In genomic region chr5:172451771-172452197, GRCh38 we compare ENCODE assay signal across 11 cellular contexts. TPM values are rescaled to one million over a fixed set of nuclear protein-coding genes. Genes with fewer than 3 reads are reported as not detected.
DNase-seq lines count a peak whose midpoint lies in the region; ATAC-seq, FAIRE-seq and TF ChIP-seq lines count a peak whose summit lies in the region.
"Had no signal": no experiment of that assay in that cellular context is flagged by ENCODE, and none has a peak within 500 bp of the region (broad histone marks: within the 10 kb centered on the region; RNA-seq: fewer than 3 reads in every experiment).

No MANE protein-coding gene starts in this region.

- DNase-seq in activated T-cell treated with anti-CD3 and anti-CD28 coated beads, Interleukin-2, amount 50 U/mL, for 4 hours = no peak
- no peak for DNase-seq in activated T-cell treated with anti-CD3 and anti-CD28 coated beads, Interleukin-2, amount 50 U/mL, for 24 hours
- DNase-seq in body of pancreas (peak in 2 of 4 donors; percentile 54 to 59), HepG2 (ENCODE audit: low spot score) (peak; percentile 51)
- no peak for DNase-seq in effector CD4-positive, alpha-beta T cell
- DNase-seq in stimulated activated naive CD4-positive, alpha-beta T cell treated with Interleukin-2 at 50 U/mL for 16 hours (lab: John Stamatoyannopoulos, UW) = no peak
- DNase-seq: amniotic stem cell, right lobe of liver had no signal

- H3K4me1 ChIP-seq in body of pancreas (peaks cover 38% of the 10 kb centered on the region), HepG2 (ENCODE audit: insufficient read depth, low read length) (peaks cover 45% of the 10 kb centered on the region), thymus (ENCODE audit: control insufficient read depth, insufficient read depth, low read length) (peaks cover 4% of the 10 kb centered on the region)
- H3K4me1 ChIP-seq: right lobe of liver had no signal

- H3K4me3 Mint-ChIP-seq in activated T-cell treated with anti-CD3 and anti-CD28 coated beads, Interleukin-2, amount 50 U/mL, for 4 hours = no peak overlapping the region
- no peak overlapping the region for H3K4me3 Mint-ChIP-seq in activated T-cell treated with anti-CD3 and anti-CD28 coated beads, Interleukin-2, amount 50 U/mL, for 24 hours

- in situ Hi-C loops in HepG2 (cut with HindIII; ENCODE audit: extremely low pct_ligation_motif_present, low pct_unique_long_range_greater_than_20kb) = loop anchor here (5.0 kb wide), 1 partner anchor 34 kb away; no protein-coding TSS in a partner anchor

- POLR2A ChIA-PET in HepG2 (lab: Yijun Ruan, JAX) = no interaction called here

- H3K27me3 ChIP-seq in body of pancreas (no peaks in the 10 kb centered on the region), HepG2 (ENCODE audit: control insufficient read depth in 1 of 2, insufficient read depth in 2 of 2, low read length in 2 of 2) (no peaks in the 10 kb centered on the region; a peak in 1 of 5 replicates), thymus (ENCODE audit: control insufficient read depth, insufficient read depth) (peaks cover 16% of the 10 kb centered on the region)
- H3K27me3 ChIP-seq: right lobe of liver had no signal

- FAIRE-seq in HepG2 (lab: Jason Lieb, UNC) = no peak

- 82 to 97% methylated on average over 3 of the region's 3 CpGs for WGBS in body of pancreas, 2 donors
- WGBS in HepG2 (ENCODE audit: low lambda C conversion rate) = 100% methylated on average over 1 of the region's 3 CpGs
- WGBS in thymus = 97% methylated on average over 3 of the region's 3 CpGs

- peaks cover 8% of the 10 kb centered on the region for H4K20me1 ChIP-seq in HepG2 (ENCODE audit: insufficient read depth, low read length)

- H3K79me2 ChIP-seq in HepG2 (ENCODE audit: insufficient read depth, low read length) = peaks cover 2% of the 10 kb centered on the region

- H3K9me3 ChIP-seq in body of pancreas (no peaks in the 10 kb centered on the region), HepG2 (ENCODE audit: low read length) (no peaks in the 10 kb centered on the region), thymus (ENCODE audit: control insufficient read depth) (no peaks in the 10 kb centered on the region)
- H3K9me3 ChIP-seq: right lobe of liver had no signal

- TF ChIP-seq EP300 in HepG2 (IDR thresholded peaks at IDR 0.05; ENCODE audit: low read depth in 2 of 2, low read length in 2 of 2) (no peak), HepG2 (CRISPR knock-in tag; IDR thresholded peaks at IDR 0.05; ENCODE audit: borderline replicate concordance) (no peak)

- TF ChIP-seq CTCF in body of pancreas (IDR thresholded peaks at IDR 0.05) = no peak
- TF ChIP-seq CTCF in HepG2 (CRISPR knock-in tag; IDR thresholded peaks at IDR 0.05) = no peak

- H3K4me2 ChIP-seq in HepG2 (ENCODE audit: low read depth, low read length) = no peak overlapping the region

- ATAC-seq in activated T-cell treated with anti-CD3 and anti-CD28 coated beads, Interleukin-2, amount 50 U/mL, for 4 hours = peak; percentile 16 to 32
- ATAC-seq in body of pancreas (no peak), HepG2 (no peak), HG03521 (IDR thresholded peaks at IDR 0.05; ENCODE audit: unreplicated experiment) (no peak)

- no peak for TF ChIP-seq RAD21 in HepG2 (CRISPR knock-in tag; IDR thresholded peaks at IDR 0.05)

- CTCF ChIA-PET in HepG2 (lab: Yijun Ruan, JAX; ENCODE audit: low intra/inter-chr PET ratio, low total read pairs) = no interaction called here

- no peak overlapping the region for H3K4me3 ChIP-seq in body of pancreas
- no peak overlapping the region for H3K4me3 ChIP-seq in HepG2 (replicated peaks in 1 of 3; ENCODE audit: insufficient read depth in 1 of 3, low read depth in 2 of 3, low read length in 3 of 3)
- H3K4me3 ChIP-seq in thymus (ENCODE audit: low read length) = no peak overlapping the region
- H3K4me3 ChIP-seq: right lobe of liver had no signal

- H3K27ac ChIP-seq in body of pancreas (peak overlapping the region in 3 of 4 donors; percentile 63 to 84 (median 74)), HepG2 (ENCODE audit: extremely low read length, insufficient read depth, low read length) (no peak overlapping the region), thymus (ENCODE audit: low read depth) (peak overlapping the region; percentile 25)
- H3K27ac ChIP-seq: right lobe of liver had no signal

- no peaks in the 10 kb centered on the region for H3K36me3 Mint-ChIP-seq in activated T-cell treated with anti-CD3 and anti-CD28 coated beads, Interleukin-2, amount 50 U/mL, for 4 hours (ENCODE audit: insufficient read depth)
- no peaks in the 10 kb centered on the region for H3K36me3 Mint-ChIP-seq in activated T-cell treated with anti-CD3 and anti-CD28 coated beads, Interleukin-2, amount 50 U/mL, for 24 hours (ENCODE audit: low read depth)
- H3K36me3 Mint-ChIP-seq: CD4-positive, CD25-positive, alpha-beta regulatory T cell had no signal

- intact Hi-C loops in body of pancreas (cut with DNase I) = no loop called here
- intact Hi-C loops in HepG2 (cut with micrococcal nuclease; ENCODE audit: unreplicated experiment) = loop anchor here (1.0 to 5.0 kb wide), 2 partner anchors 36 to 159 kb away; no protein-coding TSS in a partner anchor

- no peak overlapping the region for H2AFZ ChIP-seq in HepG2 (ENCODE audit: low read length)

- peaks cover 38% of the 10 kb centered on the region for H3K27me3 Mint-ChIP-seq in activated T-cell treated with anti-CD3 and anti-CD28 coated beads, Interleukin-2, amount 50 U/mL, for 4 hours (ENCODE audit: low read depth)
- peaks cover 73% of the 10 kb centered on the region for H3K27me3 Mint-ChIP-seq in activated T-cell treated with anti-CD3 and anti-CD28 coated beads, Interleukin-2, amount 50 U/mL, for 24 hours

- no peak overlapping the region for H3K9ac ChIP-seq in HepG2 (ENCODE audit: insufficient read depth, low read depth, low read length)

- H3K9me3 Mint-ChIP-seq in activated T-cell treated with anti-CD3 and anti-CD28 coated beads, Interleukin-2, amount 50 U/mL, for 4 hours = no peaks in the 10 kb centered on the region
- no peaks in the 10 kb centered on the region for H3K9me3 Mint-ChIP-seq in activated T-cell treated with anti-CD3 and anti-CD28 coated beads, Interleukin-2, amount 50 U/mL, for 24 hours

- TF ChIP-seq POLR2A in body of pancreas (IDR thresholded peaks at IDR 0.05) (no peak), HepG2 (IDR thresholded peaks at IDR 0.05; ENCODE audit: insufficient read depth in 1 of 2, low read depth in 2 of 2, low read length in 2 of 2) (no peak)

- no peak overlapping the region for H3K27ac Mint-ChIP-seq in activated T-cell treated with anti-CD3 and anti-CD28 coated beads, Interleukin-2, amount 50 U/mL, for 24 hours
- H3K27ac Mint-ChIP-seq: CD4-positive, CD25-positive, alpha-beta regulatory T cell had no signal

- no peaks in the 10 kb centered on the region for H3K36me3 ChIP-seq in body of pancreas (replicated peaks in 1 of 2; ENCODE audit: insufficient read depth in 1 of 2, low read depth in 2 of 2)
- no peaks in the 10 kb centered on the region for H3K36me3 ChIP-seq in HepG2 (replicated peaks in 1 of 2; ENCODE audit: control insufficient read depth in 1 of 2, insufficient read depth in 2 of 2, low read length in 2 of 2)
- H3K36me3 ChIP-seq in thymus (ENCODE audit: control insufficient read depth, insufficient read depth) = no peaks in the 10 kb centered on the region
- H3K36me3 ChIP-seq: right lobe of liver had no signal

- H3K4me1 Mint-ChIP-seq in activated T-cell treated with anti-CD3 and anti-CD28 coated beads, Interleukin-2, amount 50 U/mL, for 4 hours (ENCODE audit: low read depth) = peaks cover 18% of the 10 kb centered on the region
- peaks cover 9% of the 10 kb centered on the region for H3K4me1 Mint-ChIP-seq in activated T-cell treated with anti-CD3 and anti-CD28 coated beads, Interleukin-2, amount 50 U/mL, for 24 hours (ENCODE audit: low read depth)

- BruUV-seq in HepG2 (replicated peaks; lab: Mats Ljungman, UMichigan) = no TSS peak

TF ChIP-seq in HepG2, 621 proteins besides CTCF, POLR2A, EP300 and RAD21:
- TF ChIP-seq ZNF768 (CRISPR knock-in tag; IDR thresholded peaks at IDR 0.05) (0 out of 2 replicates have a peak, but pooled peaks have one; percentile 11), ZNF629 (CRISPR knock-in tag; conservative IDR thresholded peaks at IDR 0.05) (peak; percentile 69), AKAP8 (CRISPR knock-in tag; IDR thresholded peaks at IDR 0.05) (no peak)

RNA-seq across cellular contexts. Expression of gene SH3PXD2B, which starts 2.5 kb away (rescaled TPM):
- under 1 TPM; 0.21 to 0.96 (median 0.92) TPM for total RNA-seq in activated T-cell treated with anti-CD3 and anti-CD28 coated beads, Interleukin-2, amount 50 U/mL, for 4 hours
- total RNA-seq in body of pancreas = 10 to 100 TPM in 1 of 2 donors, 1 to 10 TPM in 1; 9.9 to 16.9 TPM
- 3.4 and 3.8 TPM in 2 replicates for total RNA-seq in HepG2 (2016; rRNA removed; fragmentation: Illumina TruSeq; extraction: Trizol)
- total RNA-seq in HepG2 (2016; cell fraction: cytosol; rRNA removed; fragmentation: Illumina TruSeq; extraction: Trizol; ENCODE audit: low read depth) = 1.1 and 1.3 TPM in 2 replicates
- total RNA-seq in HepG2 (2016; cell fraction: insoluble cytoplasmic fraction; rRNA removed; fragmentation: Illumina TruSeq; extraction: Trizol) = 3.2 and 3.8 TPM in 2 replicates
- total RNA-seq in HepG2 (2016; cell fraction: membrane; rRNA removed; fragmentation: Illumina TruSeq; extraction: Trizol) = 1.5 and 2.4 TPM in 2 replicates
- 3.8 TPM in 2 replicates for total RNA-seq in HepG2 (2016; cell fraction: nucleus; rRNA removed; fragmentation: Illumina TruSeq; extraction: Trizol)
- polyA plus RNA-seq in HepG2 (2011; rRNA removed) = 4.6 and 5.3 TPM in 2 replicates
- polyA plus RNA-seq in HepG2 (2011; cell fraction: cytosol; rRNA removed) = 1.9 and 2.4 TPM in 2 replicates
- polyA plus RNA-seq in HepG2 (2011; cell fraction: nucleus; rRNA removed) = 6.3 and 6.6 TPM in 2 replicates
- polyA plus RNA-seq in HepG2 (2012) = 3.7 and 4.6 TPM in 2 replicates
- 0.45 and 0.58 TPM in 2 replicates for polyA plus RNA-seq in HepG2 (2016; cell fraction: cytosol; fragmentation: Illumina TruSeq; extraction: Trizol; ENCODE audit: low read depth)
- polyA plus RNA-seq in HepG2 (2016; cell fraction: insoluble cytoplasmic fraction; fragmentation: Illumina TruSeq; extraction: Trizol; ENCODE audit: low read depth) = 4.5 and 5.7 TPM in 2 replicates
- polyA plus RNA-seq in HepG2 (2016; cell fraction: membrane; fragmentation: Illumina TruSeq; extraction: Trizol; ENCODE audit: low read depth) = 0.58 and 1.3 TPM in 2 replicates
- 4.4 and 5.5 TPM in 2 replicates for polyA plus RNA-seq in HepG2 (2016; cell fraction: nucleus; fragmentation: Illumina TruSeq; extraction: Trizol; ENCODE audit: insufficient read depth, low read depth)
- polyA minus RNA-seq in HepG2 (2011; rRNA and poly(A)+ RNA removed; ENCODE audit: low replicate concordance) = 6.5 and 8.9 TPM in 2 replicates
- polyA minus RNA-seq in HepG2 (2011; cell fraction: cytosol; rRNA and poly(A)+ RNA removed) = 4.5 and 5.0 TPM in 2 replicates
- polyA minus RNA-seq in HepG2 (2011; cell fraction: nucleus; rRNA and poly(A)+ RNA removed) = 4.5 and 4.7 TPM in 2 replicates
- 7.3 TPM for polyA plus RNA-seq in thymus
- polyA plus RNA-seq: CD4-positive, CD25-positive, alpha-beta regulatory T cell had no signal

Comparison
In these comparisons a context has a peak if more than half of its experiments do, and no peak if none do; other contexts are left out.
1. ATAC-seq: peak in activated T-cell treated with anti-CD3 and anti-CD28 coated beads, Interleukin-2, amount 50 U/mL, for 4 hours (2 of 2); none in body of pancreas (single experiment), HepG2 (single experiment) and HG03521 (single experiment).